ENCODE assay signal across 9 cellular contexts in the genomic region with DNA sequence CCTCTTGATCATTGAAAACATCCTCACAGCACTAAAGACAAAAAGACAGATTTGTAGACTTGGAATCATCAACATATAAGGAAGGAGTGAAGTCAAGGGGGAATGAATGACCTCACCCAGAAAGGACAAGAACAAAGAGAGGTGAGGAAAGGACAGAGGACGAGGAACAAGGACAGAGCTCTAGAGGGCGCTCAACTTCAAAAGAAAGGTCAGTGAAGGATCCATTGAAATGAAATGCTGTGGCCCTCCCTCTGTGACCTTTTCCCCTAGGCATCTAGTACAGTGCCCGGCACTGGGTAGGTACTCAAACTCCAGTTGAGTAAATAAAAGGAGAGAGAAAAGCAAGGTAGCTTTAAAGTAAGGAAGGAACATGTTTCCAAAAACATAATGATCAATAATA. TPM values are rescaled to one million over a fixed set of nuclear protein-coding genes. Genes with fewer than 3 reads are reported as not detected.
DNase-seq lines count a peak whose midpoint lies in the region; ATAC-seq and TF ChIP-seq lines count a peak whose summit lies in the region.
"Had no signal": no experiment of that assay in that cellular context is flagged by ENCODE, and none has a peak within 500 bp of the region (broad histone marks: within the 10 kb centered on the region; RNA-seq: fewer than 3 reads in every experiment).

No MANE protein-coding gene starts in this region.

- no peaks in the 10 kb centered on the region for H3K36me3 ChIP-seq in sigmoid colon

- TF ChIP-seq CTCF in GM12864 (IDR thresholded peaks at IDR 0.05; ENCODE audit: low read depth, low read length, missing control alignments), result peak; percentile 67
- peak; percentile 46 for TF ChIP-seq CTCF in HL-60 (IDR thresholded peaks at IDR 0.05; ENCODE audit: insufficient read depth, low read length)
- no peak for TF ChIP-seq CTCF in sigmoid colon (IDR thresholded peaks at IDR 0.05)

- POLR2A ChIA-PET in activated CD4-positive, alpha-beta T cell treated with anti-CD3 and anti-CD28 coated beads, Interleukin-2, amount 10 ng/mL, durations not matched to agents 7 days and 5 days (lab: Charles Lee), result no interaction called here

- H3K9me3 ChIP-seq in sigmoid colon, result no peaks in the 10 kb centered on the region

- no peak for TF ChIP-seq POLR2A in sigmoid colon (IDR thresholded peaks at IDR 0.05)

- peaks cover 30% of the 10 kb centered on the region for H3K36me3 Mint-ChIP-seq in T-helper 2 cell treated with Interferon-gamma antibody and Interleukin-4, amounts not matched to agents 5 μg/mL and 100 μg/mL, for 36 hours (ENCODE audit: low read depth)
- H3K36me3 Mint-ChIP-seq in activated CD4-positive, alpha-beta T cell treated with anti-CD3 and anti-CD28 coated beads, Interleukin-2, amount 10 ng/mL, durations not matched to agents 7 days and 5 days (ENCODE audit: low read depth), result peaks cover 13% of the 10 kb centered on the region
- H3K36me3 Mint-ChIP-seq: memory B cell had no signal

- no peaks in the 10 kb centered on the region for H3K9me3 Mint-ChIP-seq in T-helper 2 cell treated with Interferon-gamma antibody and Interleukin-4, amounts not matched to agents 5 μg/mL and 100 μg/mL, for 36 hours
- H3K9me3 Mint-ChIP-seq in activated CD4-positive, alpha-beta T cell treated with anti-CD3 and anti-CD28 coated beads, Interleukin-2, amount 10 ng/mL, durations not matched to agents 7 days and 5 days, result peaks cover 4% of the 10 kb centered on the region
- H3K9me3 Mint-ChIP-seq: memory B cell had no signal

- H3K27me3 ChIP-seq in HL-60 (ENCODE audit: insufficient read depth, poor library complexity, severe bottlenecking), result no peaks in the 10 kb centered on the region
- H3K27me3 ChIP-seq in sigmoid colon, result no peaks in the 10 kb centered on the region

- H3K27me3 Mint-ChIP-seq in T-helper 2 cell treated with Interferon-gamma antibody and Interleukin-4, amounts not matched to agents 5 μg/mL and 100 μg/mL, for 36 hours (ENCODE audit: low read depth), result no peaks in the 10 kb centered on the region
- H3K27me3 Mint-ChIP-seq in activated CD4-positive, alpha-beta T cell treated with anti-CD3 and anti-CD28 coated beads, Interleukin-2, amount 10 ng/mL, durations not matched to agents 7 days and 5 days, result no peaks in the 10 kb centered on the region

- no peak for TF ChIP-seq EP300 in sigmoid colon (IDR thresholded peaks at IDR 0.05)

- H3K4me3 ChIP-seq in GM12864 (ENCODE audit: low read depth, low read length) (no peak overlapping the region), HL-60 (replicated peaks; ENCODE audit: insufficient read depth, low read length) (peak overlapping the region; percentile 42), sigmoid colon (no peak overlapping the region)

- peak overlapping the region; percentile 54 for H3K4me3 Mint-ChIP-seq in T-helper 2 cell treated with Interferon-gamma antibody and Interleukin-4, amounts not matched to agents 5 μg/mL and 100 μg/mL, for 36 hours
- no peak overlapping the region for H3K4me3 Mint-ChIP-seq in activated CD4-positive, alpha-beta T cell treated with anti-CD3 and anti-CD28 coated beads, Interleukin-2, amount 10 ng/mL, durations not matched to agents 7 days and 5 days
- H3K4me3 Mint-ChIP-seq: memory B cell had no signal

- peak; percentile 46 for ATAC-seq in left colon

- peaks cover 59% of the 10 kb centered on the region for H3K4me1 Mint-ChIP-seq in T-helper 2 cell treated with Interferon-gamma antibody and Interleukin-4, amounts not matched to agents 5 μg/mL and 100 μg/mL, for 36 hours (ENCODE audit: low read depth)
- peaks cover 50% of the 10 kb centered on the region for H3K4me1 Mint-ChIP-seq in activated CD4-positive, alpha-beta T cell treated with anti-CD3 and anti-CD28 coated beads, Interleukin-2, amount 10 ng/mL, durations not matched to agents 7 days and 5 days

- intact Hi-C loops in left colon (cut with DNase I, micrococcal nuclease) (no loop called here), sigmoid colon (cut with DNase I) (no loop called here)

- CTCF ChIA-PET in activated CD4-positive, alpha-beta T cell treated with anti-CD3 and anti-CD28 coated beads, Interleukin-2, amount 10 ng/mL, durations not matched to agents 7 days and 5 days (lab: Charles Lee), result interaction anchor here (0.9 kb wide), 1 partner anchor 12 kb away, joined by 3 read pairs; no protein-coding TSS in a partner anchor

- WGBS in sigmoid colon, 2 donors, result 44 to 45% methylated on average over 3 of the region's 3 CpGs

- DNase-seq in GM12864 (ENCODE audit: low read depth) (no peak), HL-60 (ENCODE audit: low read depth in 1 of 2, low spot score in 1 of 2) (peak in 1 of 2 experiments; percentile 90), left colon (peak in 1 of 2 donors; percentile 16), sigmoid colon (no peak), NCI-H187 treated with DMSO at 0.1 percent for 48 hours (lab: John Stamatoyannopoulos, UW) (no peak), DMS79 treated with DMSO at 0.1 percent for 48 hours (lab: John Stamatoyannopoulos, UW) (no peak)
- peak; percentile 39 for DNase-seq in T-helper 2 cell treated with Interferon-gamma antibody and Interleukin-4, amounts not matched to agents 5 μg/mL and 100 μg/mL, for 36 hours (ENCODE audit: low spot score)
- no peak for DNase-seq in activated CD4-positive, alpha-beta T cell treated with anti-CD3 and anti-CD28 coated beads, Interleukin-2, amount 10 ng/mL, durations not matched to agents 7 days and 5 days

- peak overlapping the region; percentile 4 for H3K27ac Mint-ChIP-seq in T-helper 2 cell treated with Interferon-gamma antibody and Interleukin-4, amounts not matched to agents 5 μg/mL and 100 μg/mL, for 36 hours
- no peak overlapping the region for H3K27ac Mint-ChIP-seq in activated CD4-positive, alpha-beta T cell treated with anti-CD3 and anti-CD28 coated beads, Interleukin-2, amount 10 ng/mL, durations not matched to agents 7 days and 5 days
- H3K27ac Mint-ChIP-seq: memory B cell had no signal

- no peaks in the 10 kb centered on the region for H3K4me1 ChIP-seq in sigmoid colon

- H3K27ac ChIP-seq in HL-60 (replicated peaks) (peak overlapping the region; percentile 97), sigmoid colon (no peak overlapping the region)

RNA-seq across cellular contexts. Expression of a gene that starts 2.6 kb away (rescaled TPM):
- total RNA-seq in left colon (1 to 10 TPM; 1.9 to 5.9 TPM), sigmoid colon (10 to 100 TPM in 1 of 4 donors, 1 to 10 TPM in 3; 4.9 to 11.1 (median 7.4) TPM)
- 1 to 10 TPM; 1.2 to 1.8 (median 1.7) TPM for polyA plus RNA-seq in sigmoid colon
- total RNA-seq in activated CD4-positive, alpha-beta T cell treated with anti-CD3 and anti-CD28 coated beads, Interleukin-2, amount 10 ng/mL, durations not matched to agents 7 days and 5 days, result 1 to 10 TPM; 6.8 TPM

Comparison
In these comparisons a context has a peak if more than half of its experiments do, and no peak if none do; other contexts are left out.
1. CTCF ChIP-seq: peak in GM12864 (single experiment) and HL-60 (single experiment); none in sigmoid colon (0 of 4).